ENCODE assay signal across 1 cellular context in the genomic region with DNA sequence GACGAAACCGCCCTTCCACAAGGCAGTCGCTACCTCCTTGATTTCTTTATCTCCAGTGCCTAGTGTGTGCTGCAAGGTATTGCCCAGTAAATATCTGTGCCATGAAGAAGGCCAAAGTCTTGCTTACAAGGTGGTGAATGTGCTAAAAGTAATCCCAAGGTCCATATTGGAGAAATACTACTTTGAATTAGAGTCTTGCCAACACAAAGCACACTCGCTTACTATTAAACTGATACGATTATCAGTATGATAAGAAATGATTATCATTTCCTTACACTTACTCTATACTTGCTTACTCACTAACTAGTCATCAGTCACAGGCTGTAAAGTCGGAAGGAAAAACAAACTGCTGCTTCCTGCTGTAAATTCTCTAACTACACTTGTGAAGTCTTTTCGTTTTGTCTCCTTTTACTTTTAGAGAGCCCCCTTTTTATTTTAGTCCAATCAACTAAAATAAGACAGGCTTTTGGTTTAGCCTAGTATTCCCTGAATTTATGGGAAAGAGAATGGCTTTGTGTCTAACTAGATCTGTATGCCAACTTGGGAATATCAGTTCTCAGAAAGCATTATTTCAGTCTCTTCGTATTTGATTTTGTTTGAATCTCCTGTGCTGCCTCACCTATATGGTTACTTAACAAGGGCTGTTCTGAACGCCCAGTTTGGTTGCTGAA.
TF ChIP-seq lines count a peak whose summit lies in the region.

No MANE protein-coding gene starts in this region.

TF ChIP-seq in K562, 482 proteins besides CTCF, POLR2A, EP300 and RAD21 (continued from another document):
- TF ChIP-seq, protein P1, sequence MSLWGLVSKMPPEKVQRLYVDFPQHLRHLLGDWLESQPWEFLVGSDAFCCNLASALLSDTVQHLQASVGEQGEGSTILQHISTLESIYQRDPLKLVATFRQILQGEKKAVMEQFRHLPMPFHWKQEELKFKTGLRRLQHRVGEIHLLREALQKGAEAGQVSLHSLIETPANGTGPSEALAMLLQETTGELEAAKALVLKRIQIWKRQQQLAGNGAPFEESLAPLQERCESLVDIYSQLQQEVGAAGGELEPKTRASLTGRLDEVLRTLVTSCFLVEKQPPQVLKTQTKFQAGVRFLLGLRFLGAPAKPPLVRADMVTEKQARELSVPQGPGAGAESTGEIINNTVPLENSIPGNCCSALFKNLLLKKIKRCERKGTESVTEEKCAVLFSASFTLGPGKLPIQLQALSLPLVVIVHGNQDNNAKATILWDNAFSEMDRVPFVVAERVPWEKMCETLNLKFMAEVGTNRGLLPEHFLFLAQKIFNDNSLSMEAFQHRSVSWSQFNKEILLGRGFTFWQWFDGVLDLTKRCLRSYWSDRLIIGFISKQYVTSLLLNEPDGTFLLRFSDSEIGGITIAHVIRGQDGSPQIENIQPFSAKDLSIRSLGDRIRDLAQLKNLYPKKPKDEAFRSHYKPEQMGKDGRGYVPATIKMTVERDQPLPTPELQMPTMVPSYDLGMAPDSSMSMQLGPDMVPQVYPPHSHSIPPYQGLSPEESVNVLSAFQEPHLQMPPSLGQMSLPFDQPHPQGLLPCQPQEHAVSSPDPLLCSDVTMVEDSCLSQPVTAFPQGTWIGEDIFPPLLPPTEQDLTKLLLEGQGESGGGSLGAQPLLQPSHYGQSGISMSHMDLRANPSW (CRISPR knock-in tag; IDR thresholded peaks at IDR 0.05), result no peak
- TF ChIP-seq ZC3H4 (CRISPR knock-in tag; IDR thresholded peaks at IDR 0.05; ENCODE audit: borderline replicate concordance), result no peak
- TF ChIP-seq SREBF2 (CRISPR knock-in tag; IDR thresholded peaks at IDR 0.05), result no peak
- peak; percentile 96 for TF ChIP-seq FOSL1 (tag; conservative IDR thresholded peaks at IDR 0.05)
- TF ChIP-seq MYBL2 (IDR thresholded peaks at IDR 0.05; ENCODE audit: low read depth), result no peak
- no peak for TF ChIP-seq MYBL2 (CRISPR knock-in tag; IDR thresholded peaks at IDR 0.05; ENCODE audit: borderline replicate concordance)
- TF ChIP-seq, protein P2, sequence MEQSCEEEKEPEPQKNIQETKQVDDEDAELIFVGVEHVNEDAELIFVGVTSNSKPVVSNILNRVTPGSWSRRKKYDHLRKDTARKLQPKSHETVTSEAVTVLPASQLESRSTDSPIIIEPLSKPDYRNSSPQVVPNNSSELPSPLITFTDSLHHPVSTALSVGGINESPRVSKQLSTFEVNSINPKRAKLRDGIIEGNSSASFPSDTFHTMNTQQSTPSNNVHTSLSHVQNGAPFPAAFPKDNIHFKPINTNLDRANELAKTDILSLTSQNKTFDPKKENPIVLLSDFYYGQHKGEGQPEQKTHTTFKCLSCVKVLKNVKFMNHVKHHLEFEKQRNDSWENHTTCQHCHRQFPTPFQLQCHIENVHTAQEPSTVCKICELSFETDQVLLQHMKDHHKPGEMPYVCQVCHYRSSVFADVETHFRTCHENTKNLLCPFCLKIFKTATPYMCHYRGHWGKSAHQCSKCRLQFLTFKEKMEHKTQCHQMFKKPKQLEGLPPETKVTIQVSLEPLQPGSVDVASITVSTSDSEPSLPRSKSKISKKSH (CRISPR knock-in tag; IDR thresholded peaks at IDR 0.05), result no peak
- no peak for TF ChIP-seq SMAD1 (IDR thresholded peaks at IDR 0.05; ENCODE audit: low read depth, low read length, partially characterized antibody)
- TF ChIP-seq MIER1 (IDR thresholded peaks at IDR 0.05; ENCODE audit: low read depth), result no peak
- peak; percentile 29; the same call in 1 of the 2 replicates for TF ChIP-seq NFE2 (IDR thresholded peaks at IDR 0.05; ENCODE audit: low read depth)
- TF ChIP-seq PTRF (tag; IDR thresholded peaks at IDR 0.05), result no peak
- peak; percentile 47; the same call in 1 of the 2 replicates for TF ChIP-seq DPF2 (IDR thresholded peaks at IDR 0.05)
- no peak for TF ChIP-seq LCOR (CRISPR knock-in tag; IDR thresholded peaks at IDR 0.05)
- no peak for TF ChIP-seq MCM5 (IDR thresholded peaks at IDR 0.05; ENCODE audit: low read depth)
- no peak for TF ChIP-seq SAFB2 (IDR thresholded peaks at IDR 0.05; ENCODE audit: borderline replicate concordance, low read depth, low read length, severe bottlenecking)
- no peak for TF ChIP-seq ZNF133 (CRISPR knock-in tag; IDR thresholded peaks at IDR 0.05)
- TF ChIP-seq, protein P3, sequence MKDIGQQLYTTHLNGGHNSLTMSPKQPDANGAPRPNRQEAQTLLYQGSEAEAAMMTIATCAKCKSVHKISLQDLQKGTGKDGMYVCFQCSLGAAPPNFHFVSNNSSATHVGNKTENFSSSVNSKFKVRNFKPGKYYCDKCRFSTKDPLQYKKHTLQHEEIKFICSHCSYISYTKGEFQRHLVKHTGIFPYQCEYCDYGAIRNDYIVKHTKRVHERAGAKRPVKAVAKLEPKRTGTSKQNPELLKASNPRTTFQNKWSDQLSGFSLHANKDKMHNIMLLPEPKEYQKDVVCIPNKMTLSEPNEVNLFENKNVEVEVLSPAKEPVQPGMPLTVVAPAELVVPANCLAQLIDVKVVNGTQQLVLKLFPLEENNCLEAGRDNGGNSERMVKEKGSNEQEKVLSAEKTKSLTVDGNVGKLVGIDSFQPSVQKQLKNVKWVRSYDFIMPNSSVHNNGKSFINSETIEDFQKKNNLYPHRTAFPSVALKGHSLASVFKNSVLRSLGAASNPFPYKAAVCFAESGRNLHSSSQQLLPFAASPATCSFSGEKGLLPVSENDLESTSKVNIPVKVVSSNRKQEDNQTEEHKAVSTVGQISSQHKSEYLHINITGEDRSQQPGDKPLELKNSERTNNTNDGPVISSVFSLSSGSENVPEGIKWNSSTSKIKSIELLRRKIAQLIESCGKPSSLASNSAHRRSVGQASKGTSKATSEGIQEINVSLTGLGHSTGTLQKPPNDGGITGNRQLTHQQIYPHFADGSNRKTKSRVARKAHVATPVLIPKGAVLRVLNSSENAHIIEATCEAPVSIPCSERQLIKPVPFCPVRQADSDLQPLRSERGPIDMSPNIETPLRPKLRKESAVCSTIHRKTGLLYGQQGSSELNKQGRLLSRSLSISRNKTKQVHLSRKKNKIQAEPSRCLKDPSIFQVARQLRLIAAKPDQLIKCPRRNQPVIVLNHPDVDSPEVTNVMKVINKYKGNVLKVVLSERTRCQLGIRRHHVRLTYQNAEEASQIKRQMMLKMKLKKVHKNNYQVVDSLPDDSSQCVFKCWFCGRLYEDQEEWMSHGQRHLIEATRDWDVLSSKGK (CRISPR knock-in tag; IDR thresholded peaks at IDR 0.05), result no peak
- peak; percentile 32 for TF ChIP-seq MEIS2 (IDR thresholded peaks at IDR 0.05; ENCODE audit: partially characterized antibody)
- no peak for TF ChIP-seq ZNF174 (CRISPR knock-in tag; IDR thresholded peaks at IDR 0.05)
- TF ChIP-seq, protein P4, sequence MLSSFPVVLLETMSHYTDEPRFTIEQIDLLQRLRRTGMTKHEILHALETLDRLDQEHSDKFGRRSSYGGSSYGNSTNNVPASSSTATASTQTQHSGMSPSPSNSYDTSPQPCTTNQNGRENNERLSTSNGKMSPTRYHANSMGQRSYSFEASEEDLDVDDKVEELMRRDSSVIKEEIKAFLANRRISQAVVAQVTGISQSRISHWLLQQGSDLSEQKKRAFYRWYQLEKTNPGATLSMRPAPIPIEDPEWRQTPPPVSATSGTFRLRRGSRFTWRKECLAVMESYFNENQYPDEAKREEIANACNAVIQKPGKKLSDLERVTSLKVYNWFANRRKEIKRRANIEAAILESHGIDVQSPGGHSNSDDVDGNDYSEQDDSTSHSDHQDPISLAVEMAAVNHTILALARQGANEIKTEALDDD (IDR thresholded peaks at IDR 0.05), result peak; percentile 75
- TF ChIP-seq ZNF668 (CRISPR knock-in tag; IDR thresholded peaks at IDR 0.05), result no peak
- no peak for TF ChIP-seq STAG1 (CRISPR knock-in tag; IDR thresholded peaks at IDR 0.05; ENCODE audit: borderline replicate concordance)
- TF ChIP-seq, protein P5, sequence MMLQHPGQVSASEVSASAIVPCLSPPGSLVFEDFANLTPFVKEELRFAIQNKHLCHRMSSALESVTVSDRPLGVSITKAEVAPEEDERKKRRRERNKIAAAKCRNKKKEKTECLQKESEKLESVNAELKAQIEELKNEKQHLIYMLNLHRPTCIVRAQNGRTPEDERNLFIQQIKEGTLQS (IDR thresholded peaks at IDR 0.05), result peak; percentile 20; the same call in 1 of the 2 replicates
- TF ChIP-seq, protein P5 (CRISPR knock-in tag; conservative IDR thresholded peaks at IDR 0.05), result no peak
- TF ChIP-seq NR1H2 (CRISPR knock-in tag; IDR thresholded peaks at IDR 0.05), result no peak
- peak; percentile 46 for TF ChIP-seq ARID1B (IDR thresholded peaks at IDR 0.05)
- no peak for TF ChIP-seq TCF7 (IDR thresholded peaks at IDR 0.05; ENCODE audit: borderline replicate concordance)
- no peak for TF ChIP-seq ZNF551 (CRISPR knock-in tag; IDR thresholded peaks at IDR 0.05)
TF ChIP-seq in K562: peak in this region for 9.
